In genomic region chr16:2027024-2028010, GRCh38 we compare ENCODE assay signal across 8 cellular contexts. TPM values are rescaled to one million over a fixed set of nuclear protein-coding genes. Genes with fewer than 3 reads are reported as not detected.
DNase-seq lines count a peak whose midpoint lies in the region; ATAC-seq, FAIRE-seq and TF ChIP-seq lines count a peak whose summit lies in the region.

No MANE protein-coding gene starts in this region.

- in situ Hi-C loops in GM13976 (cut with MboI; ENCODE audit: low sequenced_read_pairs, unreplicated experiment): no loop called here

- peak overlapping the region; percentile 73 for H3K4me3 ChIP-seq in AG10803 (ENCODE audit: low read length)

- DNase-seq in AG10803 (ENCODE audit: low read depth) (peak; percentile 48), HTR-8/SVneo (ENCODE audit: insufficient read length, low spot score) (no peak), immature natural killer cell (peak; percentile 14 to 28 (median 18)), GM13976 (ENCODE audit: low spot score) (no peak), GM10248 (ENCODE audit: extremely low spot score) (no peak), SHP77 (lab: John Stamatoyannopoulos, UW) (no peak)
- DNase-seq in activated naive CD8-positive, alpha-beta T cell treated with anti-CD3 and anti-CD28 coated beads for 36 hours: no peak
- no peak for DNase-seq in stimulated activated naive CD8-positive, alpha-beta T cell treated with anti-CD3 and anti-CD28 coated beads, Interleukin-15, amount 100 ng/mL, for 72 hours

- peak overlapping the region; percentile 54 for H3K4me3 Mint-ChIP-seq in activated naive CD8-positive, alpha-beta T cell treated with anti-CD3 and anti-CD28 coated beads for 36 hours
- H3K4me3 Mint-ChIP-seq in immature natural killer cell: peak overlapping the region; percentile 79 to 86 (median 82)
- peak overlapping the region; percentile 62 to 79 for H3K4me3 Mint-ChIP-seq in stimulated activated naive CD8-positive, alpha-beta T cell treated with anti-CD3 and anti-CD28 coated beads, Interleukin-15, amount 100 ng/mL, for 72 hours

- FAIRE-seq in HTR-8/SVneo (lab: Jason Lieb, UNC): peak; percentile 94

- POLR2A ChIA-PET in GM10248 (lab: Yijun Ruan, JAX): interaction anchor here (0.7 to 1.2 kb wide), 2 partner anchors 65 to 128 kb away, joined by 4 read pairs; partner anchors contain the start of gene TRAF7

- no peaks in the 10 kb centered on the region for H3K9me3 Mint-ChIP-seq in activated naive CD8-positive, alpha-beta T cell treated with anti-CD3 and anti-CD28 coated beads for 36 hours
- H3K9me3 Mint-ChIP-seq in immature natural killer cell: no peaks in the 10 kb centered on the region
- no peaks in the 10 kb centered on the region for H3K9me3 Mint-ChIP-seq in stimulated activated naive CD8-positive, alpha-beta T cell treated with anti-CD3 and anti-CD28 coated beads, Interleukin-15, amount 100 ng/mL, for 72 hours

- peak; percentile 14 for ATAC-seq in stimulated activated naive CD8-positive, alpha-beta T cell treated with anti-CD3 and anti-CD28 coated beads, Interleukin-15, amount 100 ng/mL, for 72 hours

- CTCF ChIA-PET in GM10248 (lab: Yijun Ruan, JAX): interaction anchor here (1.1 to 2.0 kb wide), 5 partner anchors 11 to 113 kb away, joined by 3 to 8 read pairs (median 5); partner anchors contain the start of genes NTHL1 and TSC2

- H3K27me3 Mint-ChIP-seq in activated naive CD8-positive, alpha-beta T cell treated with anti-CD3 and anti-CD28 coated beads for 36 hours: peaks cover 15% of the 10 kb centered on the region
- peaks cover 4 to 10% (median 6%) of the 10 kb centered on the region in 3 donors for H3K27me3 Mint-ChIP-seq in immature natural killer cell (ENCODE audit: low read depth in 3 of 3)
- peaks cover 37% of the 10 kb centered on the region for H3K27me3 Mint-ChIP-seq in stimulated activated naive CD8-positive, alpha-beta T cell treated with anti-CD3 and anti-CD28 coated beads, Interleukin-15, amount 100 ng/mL, for 72 hours

- TF ChIP-seq CTCF in AG10803 (conservative IDR thresholded peaks at IDR 0.05; ENCODE audit: low read length) (no peak), GM13976 (IDR thresholded peaks at IDR 0.05; ENCODE audit: borderline replicate concordance, control extremely low read depth, extremely low read depth, insufficient read depth, missing control alignments) (no peak), GM10248 (IDR thresholded peaks at IDR 0.05; ENCODE audit: control extremely low read depth, extremely low read depth, low read depth, missing control alignments) (no peak)

- H3K27ac Mint-ChIP-seq in activated naive CD8-positive, alpha-beta T cell treated with anti-CD3 and anti-CD28 coated beads for 36 hours: no peak overlapping the region
- peak overlapping the region in 2 of 6 donors; percentile 24 to 49 for H3K27ac Mint-ChIP-seq in immature natural killer cell
- no peak overlapping the region for H3K27ac Mint-ChIP-seq in stimulated activated naive CD8-positive, alpha-beta T cell treated with anti-CD3 and anti-CD28 coated beads, Interleukin-15, amount 100 ng/mL, for 72 hours

- peaks cover 2% of the 10 kb centered on the region for H3K36me3 Mint-ChIP-seq in activated naive CD8-positive, alpha-beta T cell treated with anti-CD3 and anti-CD28 coated beads for 36 hours
- H3K36me3 Mint-ChIP-seq in immature natural killer cell: no peaks in the 10 kb centered on the region

- peaks cover 11% of the 10 kb centered on the region for H3K4me1 Mint-ChIP-seq in activated naive CD8-positive, alpha-beta T cell treated with anti-CD3 and anti-CD28 coated beads for 36 hours
- H3K4me1 Mint-ChIP-seq in immature natural killer cell: peaks cover 19 to 20% of the 10 kb centered on the region in 2 donors
- H3K4me1 Mint-ChIP-seq in stimulated activated naive CD8-positive, alpha-beta T cell treated with anti-CD3 and anti-CD28 coated beads, Interleukin-15, amount 100 ng/mL, for 72 hours: peaks cover 29% of the 10 kb centered on the region

RNA-seq across cellular contexts. Expression of gene NHERF2, which starts 0.6 kb away (rescaled TPM):
- total RNA-seq in activated naive CD8-positive, alpha-beta T cell treated with anti-CD3 and anti-CD28 coated beads for 36 hours: 1 to 10 TPM; 2.4 to 3.7 TPM
- polyA plus RNA-seq in immature natural killer cell: 1 to 10 TPM in 1 of 3 donors, under 1 TPM in 1, not detected in 1; 0.54 to 1.4 TPM

RNA-seq across cellular contexts. Expression of gene NPW, which starts 7.7 kb away (rescaled TPM):
- total RNA-seq in activated naive CD8-positive, alpha-beta T cell treated with anti-CD3 and anti-CD28 coated beads for 36 hours: 10 to 100 TPM; 29.1 to 34.2 TPM
- polyA plus RNA-seq in immature natural killer cell: not detected

RNA-seq across cellular contexts. Expression of gene ZNF598, which starts 17.7 kb away (rescaled TPM):
- total RNA-seq in activated naive CD8-positive, alpha-beta T cell treated with anti-CD3 and anti-CD28 coated beads for 36 hours: 10 to 100 TPM; 98.3 to 99.8 TPM
- polyA plus RNA-seq in immature natural killer cell: 10 to 100 TPM in 1 of 3 donors, 1 to 10 TPM in 2; 1.8 to 10.4 (median 2.9) TPM

RNA-seq across cellular contexts. Expression of gene NTHL1, which starts 20.3 kb away (rescaled TPM):
- total RNA-seq in activated naive CD8-positive, alpha-beta T cell treated with anti-CD3 and anti-CD28 coated beads for 36 hours: 10 to 100 TPM; 30.6 to 32.0 TPM
- polyA plus RNA-seq in immature natural killer cell: 10 to 100 TPM; 26.4 to 31.6 (median 29.7) TPM

RNA-seq across cellular contexts. Expression of gene TSC2, which starts 20.5 kb away (rescaled TPM):
- 10 to 100 TPM; 52.3 to 57.5 TPM for total RNA-seq in activated naive CD8-positive, alpha-beta T cell treated with anti-CD3 and anti-CD28 coated beads for 36 hours
- 10 to 100 TPM; 18.0 to 50.1 (median 29.1) TPM for polyA plus RNA-seq in immature natural killer cell

Comparison
In these comparisons a context has a peak if more than half of its experiments do, and no peak if none do; other contexts are left out.
1. DNase-seq: peak in AG10803 (single experiment) and immature natural killer cell (3 of 3); none in HTR-8/SVneo (single experiment), activated naive CD8-positive, alpha-beta T cell treated with anti-CD3 and anti-CD28 coated beads for 36 hours (single experiment), stimulated activated naive CD8-positive, alpha-beta T cell treated with anti-CD3 and anti-CD28 coated beads, Interleukin-15, amount 100 ng/mL, for 72 hours (0 of 2), GM13976 (single experiment), GM10248 (single experiment) and SHP77 (0 of 2).
2. Peak in every context shown above with its lines, with median percentiles within 50 percentile points of each other: H3K4me3 Mint-ChIP-seq.